ENCODE assay signal across 8 cellular contexts in the genomic region with DNA sequence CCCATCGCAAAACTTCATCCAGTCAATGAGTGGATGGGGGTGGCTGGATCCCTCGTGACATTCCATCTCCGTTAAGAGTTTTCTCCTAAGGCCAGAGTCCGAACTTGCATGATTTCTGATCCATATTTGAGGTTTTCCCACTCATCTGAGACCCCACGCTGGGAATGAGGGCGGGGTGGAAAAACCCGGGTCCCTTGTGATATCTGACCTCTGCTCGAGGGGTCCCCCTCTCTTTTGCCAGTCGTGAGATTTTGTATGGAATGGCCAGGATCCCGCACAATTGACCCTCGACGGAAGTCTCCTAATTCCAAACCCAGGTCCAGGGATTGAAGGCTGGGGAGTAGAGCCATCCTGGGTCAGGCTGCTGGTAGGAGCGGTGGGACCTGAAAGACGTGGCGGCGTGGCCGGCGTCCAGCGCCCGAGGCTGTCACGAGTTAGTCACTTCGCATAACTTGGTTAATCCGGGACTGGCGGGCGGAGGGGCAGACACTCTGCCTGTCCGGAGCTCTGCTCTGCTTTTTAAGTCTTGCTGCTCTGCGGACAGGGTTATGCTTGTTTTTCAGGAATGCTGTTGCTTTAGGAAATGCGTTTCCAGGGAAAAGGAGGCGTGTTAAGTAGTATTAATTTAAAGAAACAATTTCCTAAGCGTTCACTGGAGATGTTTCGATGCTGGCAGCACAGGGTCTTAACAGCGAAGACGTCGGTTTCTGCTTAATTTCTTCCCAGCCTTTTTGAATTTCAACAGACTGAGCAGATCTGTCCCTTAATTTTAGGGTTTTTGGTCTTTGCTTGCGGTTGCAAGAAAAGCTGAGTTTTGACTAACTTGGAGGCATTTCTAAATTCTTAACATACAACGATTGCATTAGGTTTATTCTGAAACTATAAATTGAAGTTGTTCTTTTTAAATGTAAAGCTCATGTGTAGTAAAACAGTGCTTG. TPM values are rescaled to one million over a fixed set of nuclear protein-coding genes. Genes with fewer than 3 reads are reported as not detected.
DNase-seq lines count a peak whose midpoint lies in the region; ATAC-seq, FAIRE-seq and TF ChIP-seq lines count a peak whose summit lies in the region.

No MANE protein-coding gene starts in this region.

- H3K9me3 Mint-ChIP-seq in activated naive CD4-positive, alpha-beta T cell treated with anti-CD3 and anti-CD28 coated beads for 36 hours: no peaks in the 10 kb centered on the region
- H3K9me3 Mint-ChIP-seq in neural progenitor cell: no peaks in the 10 kb centered on the region

- CTCF ChIA-PET in HCT116 (lab: Charles Lee): no interaction called here
- CTCF ChIA-PET in activated naive CD4-positive, alpha-beta T cell treated with anti-CD3 and anti-CD28 coated beads for 36 hours (lab: Charles Lee): interaction anchor here (1.6 kb wide), 1 partner anchor 12 kb away, joined by 8 read pairs; no protein-coding TSS in a partner anchor

- FAIRE-seq in G401.6 (lab: Jason Lieb, UNC) (peak; percentile 91), frontal cortex (lab: Jason Lieb, UNC) (no peak), D721Med (lab: Jason Lieb, UNC) (no peak)

- H3K4me1 ChIP-seq in HCT116 (ENCODE audit: control insufficient read depth in 1 of 2, insufficient read depth in 2 of 2, low read length in 2 of 2) (peaks cover 10 to 21% of the 10 kb centered on the region in 2 experiments), OCI-LY3 (ENCODE audit: low read length) (peaks cover 18% of the 10 kb centered on the region), neural progenitor cell (peaks cover 10% of the 10 kb centered on the region), thyroid gland (peaks cover 43 to 47% of the 10 kb centered on the region in 2 donors)

- BruUV-seq in HCT116 (replicated peaks; lab: Mats Ljungman, UMichigan): no TSS peak

- no peak overlapping the region for H2AFZ ChIP-seq in HCT116 (ENCODE audit: low read depth, low read length, poor library complexity, severe bottlenecking)
- no peak overlapping the region for H2AFZ ChIP-seq in OCI-LY3 (ENCODE audit: low read depth, low read length)
- H2AFZ ChIP-seq in neural progenitor cell (replicated peaks): peak overlapping the region; percentile 98

- no peaks in the 10 kb centered on the region for H3K36me3 ChIP-seq in HCT116 (ENCODE audit: control insufficient read depth in 1 of 2, insufficient read depth in 2 of 2, low read length in 2 of 2)
- peaks cover 4% of the 10 kb centered on the region for H3K36me3 ChIP-seq in OCI-LY3 (replicated peaks; ENCODE audit: low read depth, low read length)
- no peaks in the 10 kb centered on the region for H3K36me3 ChIP-seq in neural progenitor cell
- H3K36me3 ChIP-seq in thyroid gland: no peaks in the 10 kb centered on the region

- H3K27ac Mint-ChIP-seq in activated naive CD4-positive, alpha-beta T cell treated with anti-CD3 and anti-CD28 coated beads for 36 hours: peak overlapping the region; percentile 93
- H3K27ac Mint-ChIP-seq in neural progenitor cell: peak overlapping the region; percentile 68

- peaks cover 8% of the 10 kb centered on the region for H3F3A ChIP-seq in neural progenitor cell (ENCODE audit: low read depth)

- no peaks in the 10 kb centered on the region for H3K9me2 ChIP-seq in HCT116 (ENCODE audit: insufficient read depth)

- H3K27ac ChIP-seq in HCT116 (ENCODE audit: low read depth, low read length): peak overlapping the region; percentile 90
- peak overlapping the region; percentile 66 for H3K27ac ChIP-seq in OCI-LY3 (ENCODE audit: low read length)
- H3K27ac ChIP-seq in neural progenitor cell: no peak overlapping the region
- H3K27ac ChIP-seq in thyroid gland: peak overlapping the region; percentile 97 to 99 (median 98)

- DNase-seq in HCT116 (ENCODE audit: low read depth, low spot score) (peak; percentile 44), frontal cortex (ENCODE audit: low spot score in 2 of 2) (peak; percentile 41 to 64), neural progenitor cell (ENCODE audit: low spot score) (peak; percentile 89), thyroid gland (peak; percentile 91 to 93), D721Med (ENCODE audit: insufficient read length, low spot score) (no peak)
- DNase-seq in activated naive CD4-positive, alpha-beta T cell treated with anti-CD3 and anti-CD28 coated beads for 36 hours: peak; percentile 50

- H3K27me3 ChIP-seq in HCT116 (ENCODE audit: insufficient read depth, low read length): no peaks in the 10 kb centered on the region
- no peaks in the 10 kb centered on the region for H3K27me3 ChIP-seq in OCI-LY3 (ENCODE audit: low read depth, low read length)
- H3K27me3 ChIP-seq in neural progenitor cell: no peaks in the 10 kb centered on the region
- H3K27me3 ChIP-seq in thyroid gland: no peaks in the 10 kb centered on the region

- peaks cover 5% of the 10 kb centered on the region for H3K36me3 Mint-ChIP-seq in activated naive CD4-positive, alpha-beta T cell treated with anti-CD3 and anti-CD28 coated beads for 36 hours (ENCODE audit: low read depth)
- no peaks in the 10 kb centered on the region for H3K36me3 Mint-ChIP-seq in neural progenitor cell

- H3K4me2 ChIP-seq in HCT116 (ENCODE audit: low read length) (peak overlapping the region; percentile 77), OCI-LY3 (ENCODE audit: low read length) (peak overlapping the region; percentile 79), neural progenitor cell (peak overlapping the region; percentile 90)

- TF ChIP-seq CTCF in HCT116 (IDR thresholded peaks at IDR 0.05 in 2 of 3, conservative IDR thresholded peaks at IDR 0.05 in 1 of 3; ENCODE audit: borderline replicate concordance in 1 of 3, insufficient read depth in 1 of 3, low read depth in 2 of 3, low read length in 2 of 3) (no peak), OCI-LY3 (IDR thresholded peaks at IDR 0.05; ENCODE audit: low read depth, low read length) (no peak), neural progenitor cell (IDR thresholded peaks at IDR 0.05) (no peak), thyroid gland (IDR thresholded peaks at IDR 0.05) (no peak), D721Med (IDR thresholded peaks at IDR 0.05; ENCODE audit: insufficient read depth, missing control alignments) (no peak)

- TF ChIP-seq RAD21 in HCT116 (IDR thresholded peaks at IDR 0.05; ENCODE audit: low read depth): no peak

- H3K27me3 Mint-ChIP-seq in activated naive CD4-positive, alpha-beta T cell treated with anti-CD3 and anti-CD28 coated beads for 36 hours (ENCODE audit: low read depth): no peaks in the 10 kb centered on the region
- peaks cover 2% of the 10 kb centered on the region for H3K27me3 Mint-ChIP-seq in neural progenitor cell (ENCODE audit: insufficient read depth, low read depth)

- H3K79me2 ChIP-seq in HCT116 (ENCODE audit: insufficient read depth, low read length) (peaks cover 60% of the 10 kb centered on the region), OCI-LY3 (ENCODE audit: low read length) (peaks cover 68% of the 10 kb centered on the region), neural progenitor cell (ENCODE audit: low read depth) (peaks cover 58% of the 10 kb centered on the region)

- ATAC-seq in HCT116: peak; percentile 66

- WGBS in thyroid gland, 2 donors: 2 to 3% methylated on average over 23 to 36 of the region's 36 CpGs

- H3K4me1 Mint-ChIP-seq in activated naive CD4-positive, alpha-beta T cell treated with anti-CD3 and anti-CD28 coated beads for 36 hours (ENCODE audit: low read depth): peaks cover 44% of the 10 kb centered on the region
- H3K4me1 Mint-ChIP-seq in neural progenitor cell: peaks cover 25% of the 10 kb centered on the region

- RAD21 ChIA-PET in HCT116 (lab: Charles Lee; ENCODE audit: low non-redundant PET in 1 of 2, low total read pairs in 2 of 2, uncharacterized antibody in 2 of 2, unreplicated experiment in 2 of 2): no interaction called here

- H3K4me3 ChIP-seq in HCT116 (replicated peaks in 1 of 2; ENCODE audit: low read depth in 1 of 2, low read length in 2 of 2) (peak overlapping the region; percentile 87 to 96), OCI-LY3 (ENCODE audit: low read length) (peak overlapping the region; percentile 90), neural progenitor cell (peak overlapping the region; percentile 65), thyroid gland (replicated peaks in 1 of 3) (peak overlapping the region; percentile 85 to 94 (median 85))

- intact Hi-C loops in HCT116 (cut with micrococcal nuclease) (no loop called here), thyroid gland (cut with DNase I) (no loop called here)
- intact Hi-C loops in activated naive CD4-positive, alpha-beta T cell treated with anti-CD3 and anti-CD28 coated beads for 36 hours (cut with micrococcal nuclease): loop anchor here (2.0 kb wide), 1 partner anchor 31 kb away; no protein-coding TSS in a partner anchor

- TF ChIP-seq POLR2A in HCT116 (IDR thresholded peaks at IDR 0.05; ENCODE audit: borderline replicate concordance, extremely low read depth, insufficient read depth, insufficient read length): no peak
- TF ChIP-seq POLR2A in thyroid gland (IDR thresholded peaks at IDR 0.05): peak in 1 of 2 donors; percentile 78

- H3K9ac ChIP-seq in HCT116 (ENCODE audit: low read length) (peak overlapping the region; percentile 95), OCI-LY3 (ENCODE audit: low read length) (peak overlapping the region; percentile 96), neural progenitor cell (peak overlapping the region; percentile 28)

- peaks cover 14% of the 10 kb centered on the region; the same call in 1 of the 2 replicates for H4K20me1 ChIP-seq in HCT116 (ENCODE audit: insufficient read depth)
- peaks cover 52% of the 10 kb centered on the region for H4K20me1 ChIP-seq in OCI-LY3 (ENCODE audit: insufficient read depth, low read length)
- H4K20me1 ChIP-seq in neural progenitor cell (ENCODE audit: low read depth): peaks cover 39% of the 10 kb centered on the region

- peak overlapping the region; percentile 90 for H3K4me3 Mint-ChIP-seq in activated naive CD4-positive, alpha-beta T cell treated with anti-CD3 and anti-CD28 coated beads for 36 hours
- peak overlapping the region; percentile 93 for H3K4me3 Mint-ChIP-seq in neural progenitor cell

- H3K9me3 ChIP-seq in HCT116 (ENCODE audit: control insufficient read depth in 1 of 2, insufficient read depth in 1 of 2, low read depth in 1 of 2, low read length in 2 of 2) (no peaks in the 10 kb centered on the region), OCI-LY3 (ENCODE audit: insufficient read depth, low read length) (no peaks in the 10 kb centered on the region), neural progenitor cell (ENCODE audit: low read depth) (no peaks in the 10 kb centered on the region), thyroid gland (no peaks in the 10 kb centered on the region)

- POLR2A ChIA-PET in HCT116 (lab: Charles Lee): no interaction called here

TF ChIP-seq in HCT116, 20 proteins besides CTCF, POLR2A, EP300 and RAD21 (continues in another document):
- TF ChIP-seq MAX (IDR thresholded peaks at IDR 0.05) (peak; percentile 82), CBX3 (IDR thresholded peaks at IDR 0.05; ENCODE audit: low read depth) (0 out of 2 replicates have a peak, but pooled peaks have one; percentile 11)

RNA-seq across cellular contexts. Expression of gene GOLGA4, which starts 1.0 kb away (rescaled TPM):
- total RNA-seq in HCT116 (2021; ENCODE audit: unreplicated experiment) (60.4 TPM), frontal cortex (30.2 TPM), neural progenitor cell (ENCODE audit: low replicate concordance) (33.8 and 50.4 TPM in 2 replicates), thyroid gland (100 to 1,000 TPM; 131 to 203 (median 150) TPM)
- 15.1 and 16.2 TPM in 2 replicates for polyA plus RNA-seq in HCT116 (2012)
- total RNA-seq in activated naive CD4-positive, alpha-beta T cell treated with anti-CD3 and anti-CD28 coated beads for 36 hours: 10 to 100 TPM; 22.3 to 25.4 TPM

Comparison
In these comparisons a context has a peak if more than half of its experiments do, and no peak if none do; other contexts are left out.
1. H3K9ac ChIP-seq: peak in every context shown above with its lines; median percentile 96 in OCI-LY3; 95 in HCT116; 28 in neural progenitor cell.